In the genomic region with DNA sequence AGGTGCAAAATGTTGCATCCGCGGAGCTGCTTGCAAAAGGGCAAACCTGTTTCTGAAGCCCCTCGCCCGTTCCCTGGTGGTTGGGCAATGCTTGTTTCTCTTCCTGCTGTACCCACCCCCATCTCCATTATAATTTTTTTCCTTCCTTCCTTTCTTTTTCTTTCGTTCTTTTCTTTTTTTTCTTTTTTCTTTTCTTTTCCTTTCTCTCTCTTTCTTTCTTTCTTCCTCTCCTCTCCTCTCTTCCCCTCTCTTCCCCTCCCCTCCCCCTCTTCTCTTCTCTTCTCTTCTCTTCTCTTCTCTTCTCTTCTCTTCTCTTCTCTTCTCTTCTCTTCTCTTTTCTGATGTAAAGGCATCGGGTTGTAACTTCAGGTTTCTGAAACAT, we compare ENCODE assay signal across 8 cellular contexts.
A peak's percentile ranks its signal among the peaks of the same experiment; 100 is the strongest.
DNase-seq lines count a peak whose midpoint lies in the region; ATAC-seq and TF ChIP-seq lines count a peak whose summit lies in the region.

No MANE protein-coding gene starts in this region.

- peak overlapping the region; percentile 76 for H3K4me3 Mint-ChIP-seq in activated CD4-positive, alpha-beta T cell treated with anti-CD3 and anti-CD28 coated beads, Interleukin-2, amount 10 ng/mL, durations not matched to agents 24 days and 14 days
- peak overlapping the region; percentile 85 for H3K4me3 Mint-ChIP-seq in activated CD4-positive, alpha-beta memory T cell treated with anti-CD3 and anti-CD28 coated beads, Interleukin-2, amount 10 ng/mL, durations not matched to agents 7 days and 5 days
- peak overlapping the region; percentile 44 to 47 for H3K4me3 Mint-ChIP-seq in stimulated activated naive B cell treated with anti-CD40 and anti-IgM and Interleukin-4, amounts not matched to agents 10 μg/mL and 1 μg/mL and 100 μg/mL, for 72 hours
- H3K4me3 Mint-ChIP-seq in osteocyte (ENCODE audit: unreplicated experiment), result no peak overlapping the region

- H3K36me3 Mint-ChIP-seq in activated CD4-positive, alpha-beta T cell treated with anti-CD3 and anti-CD28 coated beads, Interleukin-2, amount 10 ng/mL, durations not matched to agents 24 days and 14 days (ENCODE audit: low read depth), result no peaks in the 10 kb centered on the region
- H3K36me3 Mint-ChIP-seq in activated CD4-positive, alpha-beta memory T cell treated with anti-CD3 and anti-CD28 coated beads, Interleukin-2, amount 10 ng/mL, durations not matched to agents 7 days and 5 days (ENCODE audit: low read depth), result peaks cover 18% of the 10 kb centered on the region
- H3K36me3 Mint-ChIP-seq in stimulated activated naive B cell treated with anti-CD40 and anti-IgM and Interleukin-4, amounts not matched to agents 10 μg/mL and 1 μg/mL and 100 μg/mL, for 72 hours, result no peaks in the 10 kb centered on the region
- no peaks in the 10 kb centered on the region for H3K36me3 Mint-ChIP-seq in osteocyte (ENCODE audit: unreplicated experiment)

- TF ChIP-seq CTCF in osteocyte (IDR thresholded peaks at IDR 0.05), result no peak

- intact Hi-C loops in activated CD4-positive, alpha-beta T cell treated with anti-CD3 and anti-CD28 coated beads, Interleukin-2, amount 10 ng/mL, durations not matched to agents 24 days and 14 days (cut with micrococcal nuclease), result loop anchor here (1.0 to 10.0 kb wide), 3 partner anchors 20 to 242 kb away; no protein-coding TSS in a partner anchor

- no peak overlapping the region for H3K27ac ChIP-seq in iPS DF 6.9 (ENCODE audit: low read length)

- no peaks in the 10 kb centered on the region for H3K9me3 Mint-ChIP-seq in activated CD4-positive, alpha-beta T cell treated with anti-CD3 and anti-CD28 coated beads, Interleukin-2, amount 10 ng/mL, durations not matched to agents 24 days and 14 days
- peaks cover 3% of the 10 kb centered on the region for H3K9me3 Mint-ChIP-seq in activated CD4-positive, alpha-beta memory T cell treated with anti-CD3 and anti-CD28 coated beads, Interleukin-2, amount 10 ng/mL, durations not matched to agents 7 days and 5 days
- H3K9me3 Mint-ChIP-seq in stimulated activated naive B cell treated with anti-CD40 and anti-IgM and Interleukin-4, amounts not matched to agents 10 μg/mL and 1 μg/mL and 100 μg/mL, for 72 hours, result no peaks in the 10 kb centered on the region
- H3K9me3 Mint-ChIP-seq in osteocyte (ENCODE audit: unreplicated experiment), result peaks cover 14% of the 10 kb centered on the region

- H3K27me3 Mint-ChIP-seq in activated CD4-positive, alpha-beta T cell treated with anti-CD3 and anti-CD28 coated beads, Interleukin-2, amount 10 ng/mL, durations not matched to agents 24 days and 14 days, result no peaks in the 10 kb centered on the region
- H3K27me3 Mint-ChIP-seq in activated CD4-positive, alpha-beta memory T cell treated with anti-CD3 and anti-CD28 coated beads, Interleukin-2, amount 10 ng/mL, durations not matched to agents 7 days and 5 days, result no peaks in the 10 kb centered on the region
- peaks cover 42 to 51% of the 10 kb centered on the region in 2 donors for H3K27me3 Mint-ChIP-seq in stimulated activated naive B cell treated with anti-CD40 and anti-IgM and Interleukin-4, amounts not matched to agents 10 μg/mL and 1 μg/mL and 100 μg/mL, for 72 hours
- H3K27me3 Mint-ChIP-seq in osteocyte (ENCODE audit: unreplicated experiment), result no peaks in the 10 kb centered on the region

- no peaks in the 10 kb centered on the region for H3K4me1 ChIP-seq in iPS DF 6.9 (ENCODE audit: control insufficient read depth, insufficient read depth, low read length)

- DNase-seq in activated CD4-positive, alpha-beta T cell treated with anti-CD3 and anti-CD28 coated beads, Interleukin-2, amount 10 ng/mL, durations not matched to agents 24 days and 14 days, result no peak
- no peak for DNase-seq in activated CD4-positive, alpha-beta T cell treated with anti-CD3 and anti-CD28 coated beads for 4 hours
- DNase-seq in activated CD4-positive, alpha-beta memory T cell treated with anti-CD3 and anti-CD28 coated beads, Interleukin-2, amount 10 ng/mL, durations not matched to agents 7 days and 5 days, result no peak
- DNase-seq in iPS DF 6.9 (ENCODE audit: low read depth, low spot score) (no peak), osteocyte (ENCODE audit: extremely low spot score, unreplicated experiment) (no peak)
- DNase-seq in stimulated activated naive B cell treated with anti-CD40 and anti-IgM and Interleukin-4, amounts not matched to agents 10 μg/mL and 1 μg/mL and 100 μg/mL, for 72 hours, result no peak

- CTCF ChIA-PET in activated CD4-positive, alpha-beta memory T cell treated with anti-CD3 and anti-CD28 coated beads, Interleukin-2, amount 10 ng/mL, durations not matched to agents 7 days and 5 days (lab: Charles Lee), result interaction anchor here (0.8 to 2.6 kb wide), 17 partner anchors 10 to 280 kb away, joined by 3 to 11 read pairs (median 4); a partner anchor contains a TSS

- no peak for ATAC-seq in stimulated activated naive B cell treated with anti-CD40 and anti-IgM and Interleukin-4, amounts not matched to agents 10 μg/mL and 1 μg/mL and 100 μg/mL, for 72 hours (replicated peaks)
- ATAC-seq in GM19452 (IDR thresholded peaks at IDR 0.05; ENCODE audit: unreplicated experiment) (no peak), GM21717 (IDR thresholded peaks at IDR 0.05; ENCODE audit: unreplicated experiment) (no peak)

- POLR2A ChIA-PET in activated CD4-positive, alpha-beta memory T cell treated with anti-CD3 and anti-CD28 coated beads, Interleukin-2, amount 10 ng/mL, durations not matched to agents 7 days and 5 days (lab: Charles Lee), result interaction anchor here (0.7 to 6.0 kb wide), 38 partner anchors 9 to 514 kb away, joined by 3 to 84 read pairs (median 6); a partner anchor contains a TSS

- no peaks in the 10 kb centered on the region for H3K36me3 ChIP-seq in iPS DF 6.9 (ENCODE audit: control insufficient read depth, insufficient read depth, low read length)

- peak overlapping the region; percentile 81 for H3K27ac Mint-ChIP-seq in activated CD4-positive, alpha-beta T cell treated with anti-CD3 and anti-CD28 coated beads, Interleukin-2, amount 10 ng/mL, durations not matched to agents 24 days and 14 days
- peak overlapping the region; percentile 95 for H3K27ac Mint-ChIP-seq in activated CD4-positive, alpha-beta memory T cell treated with anti-CD3 and anti-CD28 coated beads, Interleukin-2, amount 10 ng/mL, durations not matched to agents 7 days and 5 days
- H3K27ac Mint-ChIP-seq in stimulated activated naive B cell treated with anti-CD40 and anti-IgM and Interleukin-4, amounts not matched to agents 10 μg/mL and 1 μg/mL and 100 μg/mL, for 72 hours, result no peak overlapping the region
- no peak overlapping the region for H3K27ac Mint-ChIP-seq in osteocyte (ENCODE audit: unreplicated experiment)

- WGBS in iPS DF 6.9 (ENCODE audit: insufficient coverage, insufficient read length), result 94% methylated on average over 1 of the region's 6 CpGs

- peaks cover 4% of the 10 kb centered on the region; the same call in 1 of the 2 replicates for H3K27me3 ChIP-seq in iPS DF 6.9 (ENCODE audit: control insufficient read depth, insufficient read depth, low read length)

- H3K4me1 Mint-ChIP-seq in activated CD4-positive, alpha-beta T cell treated with anti-CD3 and anti-CD28 coated beads, Interleukin-2, amount 10 ng/mL, durations not matched to agents 24 days and 14 days, result peaks cover 42% of the 10 kb centered on the region
- peaks cover 80% of the 10 kb centered on the region for H3K4me1 Mint-ChIP-seq in activated CD4-positive, alpha-beta memory T cell treated with anti-CD3 and anti-CD28 coated beads, Interleukin-2, amount 10 ng/mL, durations not matched to agents 7 days and 5 days
- H3K4me1 Mint-ChIP-seq in stimulated activated naive B cell treated with anti-CD40 and anti-IgM and Interleukin-4, amounts not matched to agents 10 μg/mL and 1 μg/mL and 100 μg/mL, for 72 hours, result peaks cover 10 to 15% of the 10 kb centered on the region in 2 donors
- H3K4me1 Mint-ChIP-seq in osteocyte (ENCODE audit: unreplicated experiment), result peaks cover 5% of the 10 kb centered on the region

- no peaks in the 10 kb centered on the region for H3K9me3 ChIP-seq in iPS DF 6.9 (ENCODE audit: control insufficient read depth, insufficient read depth, low read length)

- peak overlapping the region; percentile 23; the same call in 1 of the 2 replicates for H3K4me3 ChIP-seq in iPS DF 6.9 (ENCODE audit: low read length)

Comparison
In these comparisons a context has a peak if more than half of its experiments do, and no peak if none do; other contexts are left out.
1. H3K27ac Mint-ChIP-seq: peak in activated CD4-positive, alpha-beta T cell treated with anti-CD3 and anti-CD28 coated beads, Interleukin-2, amount 10 ng/mL, durations not matched to agents 24 days and 14 days (single experiment) and activated CD4-positive, alpha-beta memory T cell treated with anti-CD3 and anti-CD28 coated beads, Interleukin-2, amount 10 ng/mL, durations not matched to agents 7 days and 5 days (single experiment); none in stimulated activated naive B cell treated with anti-CD40 and anti-IgM and Interleukin-4, amounts not matched to agents 10 μg/mL and 1 μg/mL and 100 μg/mL, for 72 hours (single experiment) and osteocyte (single experiment).